In the genomic region with DNA sequence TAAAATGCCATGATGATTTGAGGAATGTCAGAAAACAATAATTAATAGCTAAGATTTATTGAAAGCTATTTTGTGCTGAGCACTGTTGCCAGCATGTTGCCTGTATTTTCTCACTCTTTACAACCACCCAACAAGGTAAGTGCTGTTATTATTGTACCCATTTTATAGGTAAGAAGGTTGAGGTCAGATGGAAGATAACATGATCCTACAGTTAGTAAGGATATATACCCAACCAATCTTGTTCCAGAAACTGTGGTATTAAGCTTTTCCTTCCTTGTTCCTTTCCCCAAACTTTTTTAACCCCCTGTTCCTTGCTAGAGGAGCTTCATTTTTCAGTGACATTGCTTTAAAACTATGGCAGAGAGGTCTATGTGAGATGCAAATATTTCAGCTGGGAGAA, we compare ENCODE assay signal across 35 cellular contexts.
"Had no signal": no experiment of that assay in that cellular context is flagged by ENCODE, and none has a peak within 500 bp of the region (broad histone marks: within the 10 kb centered on the region; RNA-seq: fewer than 3 reads in every experiment).

No MANE protein-coding gene starts in this region.

- H3K4me3 ChIP-seq: MG63 had no signal

- H3K36me3 ChIP-seq: MG63 had no signal

- H3K27me3 ChIP-seq: MG63 had no signal

- H3K9me3 ChIP-seq: MG63 had no signal

- DNase-seq: Karpas-422, Kasumi-1, MG63, MM.1S, MV-4-11, NCI-H1048, NCI-H1092, NCI-H1092 treated with DMSO at 0.1 percent for 48 hours, NCI-H1105, NCI-H1105 treated with DMSO at 0.1 percent for 48 hours, NCI-H1417, NCI-H1417 treated with DMSO at 0.1 percent for 48 hours, NCI-H1436, NCI-H1436 treated with DMSO at 0.1 percent for 48 hours, NCI-H146, NCI-H1694, NCI-H1694 treated with DMSO at 0.1 percent for 48 hours, NCI-H187, NCI-H187 treated with DMSO at 0.1 percent for 48 hours, NCI-H1930, NCI-H2029, NCI-H2029 treated with DMSO at 0.1 percent for 48 hours, NCI-H2081, NCI-H2081 treated with DMSO at 0.1 percent for 48 hours, NCI-H2107, NCI-H2171, NCI-H2171 treated with DMSO at 0.1 percent for 48 hours, NCI-H2227 treated with DMSO at 0.1 percent for 48 hours, NCI-H226, NCI-H345, NCI-H446, NCI-H446 treated with DMSO at 0.1 percent for 48 hours, NCI-H510A, NCI-H510A treated with DMSO at 0.1 percent for 48 hours, NCI-H524 had no signal
